Comparison of ENCODE assay signal across 13 cellular contexts in genomic region chr18:8943900-8944870, GRCh38.
DNase-seq lines count a peak whose midpoint lies in the region; ATAC-seq, FAIRE-seq and TF ChIP-seq lines count a peak whose summit lies in the region.
"Had no signal": no experiment of that assay in that cellular context is flagged by ENCODE, and none has a peak within 500 bp of the region (broad histone marks: within the 10 kb centered on the region; RNA-seq: fewer than 3 reads in every experiment).

No MANE protein-coding gene starts in this region.

- H2AFZ ChIP-seq in astrocyte (ENCODE audit: low read depth, low read length) = no peak overlapping the region
- no peak overlapping the region for H2AFZ ChIP-seq in keratinocyte (ENCODE audit: control insufficient read depth, low read length)
- H2AFZ ChIP-seq: hepatocyte had no signal

- peaks cover 50% of the 10 kb centered on the region for H3K4me1 ChIP-seq in astrocyte (ENCODE audit: insufficient read depth, low read length)
- H3K4me1 ChIP-seq in keratinocyte (ENCODE audit: control insufficient read depth, extremely low read depth, insufficient read depth, low read length) = peaks cover 25% of the 10 kb centered on the region
- no peaks in the 10 kb centered on the region for H3K4me1 ChIP-seq in tibial nerve
- H3K4me1 ChIP-seq: BE2C, tibial artery had no signal

- H3K4me1 Mint-ChIP-seq in astrocyte (ENCODE audit: low read depth, unreplicated experiment) = peaks cover 41% of the 10 kb centered on the region

- TF ChIP-seq POLR2A in tibial nerve (IDR thresholded peaks at IDR 0.05) = no peak

- H3K27me3 ChIP-seq in astrocyte (ENCODE audit: insufficient read depth, low read length) (no peaks in the 10 kb centered on the region), keratinocyte (ENCODE audit: control insufficient read depth, extremely low read depth, insufficient read depth, low read length) (no peaks in the 10 kb centered on the region), tibial nerve (no peaks in the 10 kb centered on the region)
- H3K27me3 ChIP-seq: BE2C, hepatocyte, tibial artery had no signal

- peak overlapping the region; percentile 17 for H3K9ac ChIP-seq in astrocyte (ENCODE audit: low read length)
- no peak overlapping the region for H3K9ac ChIP-seq in keratinocyte (ENCODE audit: control insufficient read depth, extremely low read depth, insufficient read depth, low read length)

- no peaks in the 10 kb centered on the region for H3K9me1 ChIP-seq in keratinocyte (ENCODE audit: control insufficient read depth, extremely low read depth, insufficient read depth, low read length)

- TF ChIP-seq CTCF in astrocyte (IDR thresholded peaks at IDR 0.05; ENCODE audit: insufficient read depth, low read depth, low read length) (no peak), keratinocyte (optimal IDR thresholded peaks at IDR 0.05 in 1 of 3, IDR thresholded peaks at IDR 0.05 in 1 of 3, conservative IDR thresholded peaks at IDR 0.05 in 1 of 3; ENCODE audit: extremely low read depth in 1 of 3, insufficient read depth in 2 of 3, low read length in 3 of 3) (no peak), tibial nerve (IDR thresholded peaks at IDR 0.05) (no peak)

- no peak overlapping the region for H3K4me3 ChIP-seq in astrocyte (ENCODE audit: insufficient read depth, low read depth, low read length)
- no peak overlapping the region for H3K4me3 ChIP-seq in keratinocyte (ENCODE audit: control insufficient read depth in 2 of 3, extremely low read depth in 1 of 3, insufficient read depth in 2 of 3, low read depth in 1 of 3, low read length in 3 of 3)
- H3K4me3 ChIP-seq in tibial nerve = no peak overlapping the region
- H3K4me3 ChIP-seq: hepatocyte, tibial artery had no signal

- H3K79me2 ChIP-seq in astrocyte (ENCODE audit: insufficient read depth, low read length) (no peaks in the 10 kb centered on the region), keratinocyte (ENCODE audit: control insufficient read depth, insufficient read depth, low read length) (no peaks in the 10 kb centered on the region)
- H3K79me2 ChIP-seq: hepatocyte had no signal

- H3K9me3 ChIP-seq in astrocyte (ENCODE audit: insufficient read depth, low read depth, low read length) (peaks cover 5% of the 10 kb centered on the region), keratinocyte (ENCODE audit: control insufficient read depth, low read depth, low read length) (peaks cover 4% of the 10 kb centered on the region), tibial nerve (peaks cover 0 to 8% (median 0%) of the 10 kb centered on the region in 4 donors)
- H3K9me3 ChIP-seq: BE2C, tibial artery had no signal

- in situ Hi-C loops in ACHN (cut with HindIII; ENCODE audit: low pct_ligation_motif_present, low pct_unique_long_range_greater_than_20kb, low sequenced_read_pairs) = no loop called here

- no peak for ATAC-seq in GM18861 (IDR thresholded peaks at IDR 0.05; ENCODE audit: unreplicated experiment)
- ATAC-seq in GM19351 (IDR thresholded peaks at IDR 0.05; ENCODE audit: unreplicated experiment) = no peak

- TF ChIP-seq EP300 in tibial nerve (IDR thresholded peaks at IDR 0.05) = no peak

- peak overlapping the region; percentile 61 for H3K4me2 ChIP-seq in astrocyte (ENCODE audit: low read length)
- H3K4me2 ChIP-seq in keratinocyte (ENCODE audit: control insufficient read depth, extremely low read depth, insufficient read depth, low read depth, low read length) = no peak overlapping the region
- H3K4me2 ChIP-seq: hepatocyte had no signal

- dilution Hi-C loops in keratinocyte (cut with MboI; ENCODE audit: extremely low pct_ligation_motif_present, low sequenced_read_pairs) = no loop called here

- WGBS in tibial nerve, 2 donors = 87 to 92% methylated on average over 11 of the region's 11 CpGs

- DNase-seq in ACHN (peak; percentile 12), HS-5 (ENCODE audit: low read depth) (peak; percentile 49), astrocyte (ENCODE audit: low read depth) (peak; percentile 85), keratinocyte (ENCODE audit: low read depth, low spot score) (no peak), tibial nerve (ENCODE audit: low spot score in 2 of 2) (no peak), SHP77 (lab: John Stamatoyannopoulos, UW) (no peak)
- DNase-seq: activated T-cell treated with anti-CD3 and anti-CD28 coated beads, Interleukin-2, amount 50 U/mL, for 1 hour; BE2C; NCI-H510A treated with DMSO at 0.1 percent for 48 hours; tibial artery had no signal

- peak overlapping the region; percentile 91 for H3K27ac Mint-ChIP-seq in astrocyte (ENCODE audit: unreplicated experiment)

- H3K9me3 Mint-ChIP-seq in astrocyte (ENCODE audit: unreplicated experiment) = peaks cover 16% of the 10 kb centered on the region

- H3K27ac ChIP-seq in astrocyte (ENCODE audit: low read depth, low read length) (peak overlapping the region; percentile 87), keratinocyte (ENCODE audit: control insufficient read depth, insufficient read depth, low read length) (no peak overlapping the region), tibial nerve (no peak overlapping the region)
- H3K27ac ChIP-seq: hepatocyte, tibial artery had no signal

- H3K27me3 Mint-ChIP-seq in astrocyte (ENCODE audit: low read depth, unreplicated experiment) = no peaks in the 10 kb centered on the region

- peaks cover 5% of the 10 kb centered on the region for H3K36me3 Mint-ChIP-seq in astrocyte (ENCODE audit: low read depth, unreplicated experiment)

- H3K36me3 ChIP-seq in astrocyte (ENCODE audit: insufficient read depth, low read length) = no peaks in the 10 kb centered on the region
- no peaks in the 10 kb centered on the region for H3K36me3 ChIP-seq in keratinocyte (ENCODE audit: control insufficient read depth in 2 of 2, extremely low read depth in 1 of 2, insufficient read depth in 2 of 2, low read length in 2 of 2)
- H3K36me3 ChIP-seq in tibial nerve = no peaks in the 10 kb centered on the region
- H3K36me3 ChIP-seq: BE2C, tibial artery had no signal

- no peak overlapping the region for H3K4me3 Mint-ChIP-seq in astrocyte (ENCODE audit: unreplicated experiment)

- no peaks in the 10 kb centered on the region for H4K20me1 ChIP-seq in astrocyte (ENCODE audit: insufficient read depth, low read length)
- no peaks in the 10 kb centered on the region for H4K20me1 ChIP-seq in keratinocyte (ENCODE audit: control insufficient read depth, extremely low read depth, insufficient read depth, low read length)

- FAIRE-seq in astrocyte (lab: Jason Lieb, UNC) (peak; percentile 91), keratinocyte (lab: Jason Lieb, UNC) (peak; percentile 48)

Comparison
In these comparisons a context has a peak if more than half of its experiments do, and no peak if none do; other contexts are left out.
1. DNase-seq: peak in ACHN (single experiment), HS-5 (single experiment) and astrocyte (single experiment); none in keratinocyte (single experiment), tibial nerve (0 of 2) and SHP77 (0 of 2).